ENCODE assay signal across 23 cellular contexts in genomic region chr14:55650992-55651391, GRCh38.
"Had no signal": no experiment of that assay in that cellular context is flagged by ENCODE, and none has a peak within 500 bp of the region (broad histone marks: within the 10 kb centered on the region; RNA-seq: fewer than 3 reads in every experiment).

No MANE protein-coding gene starts in this region.

- H3K27me3 Mint-ChIP-seq: activated CD4-positive, alpha-beta memory T cell treated with anti-CD3 and anti-CD28 coated beads, Interleukin-2, amount 10 ng/mL, durations not matched to agents 7 days and 5 days had no signal

- DNase-seq: activated CD4-positive, alpha-beta memory T cell treated with anti-CD3 and anti-CD28 coated beads, Interleukin-2, amount 10 ng/mL, durations not matched to agents 7 days and 5 days; activated CD4-positive, alpha-beta T cell treated with anti-CD3 and anti-CD28 coated beads for 1 hour; activated CD4-positive, alpha-beta T cell treated with anti-CD3 and anti-CD28 coated beads, Interleukin-2, amount 50 U/mL, for 1 hour; activated CD8-positive, alpha-beta memory T cell treated with anti-CD3 and anti-CD28 coated beads, Interleukin-2, amount 50 U/mL, for 48 hours; activated T-cell treated with anti-CD3 and anti-CD28 coated beads, Interleukin-2, amount 50 U/mL, for 48 hours; brain microvascular endothelial cell; MG63; MV-4-11; NCI-H1092 treated with DMSO at 0.1 percent for 48 hours; NCI-H1417 treated with DMSO at 0.1 percent for 48 hours; NCI-H1694; NCI-H2029; NCI-H2107; NCI-H2171 treated with DMSO at 0.1 percent for 48 hours; NCI-H345; NCI-H510A; NCI-H526 treated with DMSO at 0.1 percent for 48 hours; NCI-H82; RPMI8226 had no signal

- H3K27me3 ChIP-seq: brain microvascular endothelial cell, cardiac muscle cell, MG63 had no signal

- H3K9me3 ChIP-seq: MG63 had no signal

- ATAC-seq: Right ventricle myocardium inferior had no signal

- H3K27ac Mint-ChIP-seq: activated CD4-positive, alpha-beta memory T cell treated with anti-CD3 and anti-CD28 coated beads, Interleukin-2, amount 10 ng/mL, durations not matched to agents 7 days and 5 days had no signal

- H3K4me3 ChIP-seq: cardiac muscle cell, MG63, SK-N-MC had no signal

- H3K9me3 Mint-ChIP-seq: activated CD4-positive, alpha-beta memory T cell treated with anti-CD3 and anti-CD28 coated beads, Interleukin-2, amount 10 ng/mL, durations not matched to agents 7 days and 5 days; activated naive CD4-positive, alpha-beta T cell treated with anti-CD3 and anti-CD28 coated beads, Interleukin-2, amount 50 U/mL, for 72 hours had no signal

- H3K4me3 Mint-ChIP-seq: activated CD4-positive, alpha-beta memory T cell treated with anti-CD3 and anti-CD28 coated beads, Interleukin-2, amount 10 ng/mL, durations not matched to agents 7 days and 5 days had no signal
